17 cellular contexts compared by ENCODE assay signal in genomic region chr7:71286924-71287323, GRCh38.
"Had no signal": no experiment of that assay in that cellular context is flagged by ENCODE, and none has a peak within 500 bp of the region (broad histone marks: within the 10 kb centered on the region; RNA-seq: fewer than 3 reads in every experiment).

No MANE protein-coding gene starts in this region.

- DNase-seq: activated CD4-positive, alpha-beta T cell treated with anti-CD3 and anti-CD28 coated beads, Interleukin-2, amount 10 ng/mL, durations not matched to agents 24 days and 14 days; activated CD8-positive, alpha-beta T cell treated with anti-CD3 and anti-CD28 coated beads for 36 hours; activated naive CD4-positive, alpha-beta T cell; activated naive CD8-positive, alpha-beta T cell treated with anti-CD3 and anti-CD28 coated beads for 36 hours; activated T-cell treated with anti-CD3 and anti-CD28 coated beads, Interleukin-2, amount 50 U/mL, for 1 hour; body of pancreas; stimulated activated CD4-positive, alpha-beta T cell treated with anti-CD3 and anti-CD28 coated beads, Interleukin-15, amount 100 ng/mL, for 24 hours; stimulated activated CD4-positive, alpha-beta T cell treated with anti-CD3 and anti-CD28 coated beads, Interleukin-2, amount 100 ng/mL, for 48 hours; stimulated activated naive CD8-positive, alpha-beta T cell treated with anti-CD3 and anti-CD28 coated beads, Interleukin-15, amount 100 ng/mL, for 72 hours had no signal

- H3K4me1 ChIP-seq: body of pancreas, suprapubic skin had no signal

- H3K27ac ChIP-seq: body of pancreas, dorsolateral prefrontal cortex, skin epidermis, suprapubic skin had no signal

- H3K36me3 ChIP-seq: heart left ventricle, left ventricle myocardium inferior, suprapubic skin had no signal

- H3K9me3 Mint-ChIP-seq: activated CD8-positive, alpha-beta T cell treated with anti-CD3 and anti-CD28 coated beads for 36 hours; natural killer cell treated with Interleukin-12 subunit alpha and Interleukin-12 subunit beta and Interleukin-15 and Interleukin-18, amount 100 ng/mL, for 72 hours had no signal

- H3K4me3 Mint-ChIP-seq: activated CD4-positive, alpha-beta T cell treated with anti-CD3 and anti-CD28 coated beads, Interleukin-2, amount 10 ng/mL, durations not matched to agents 24 days and 14 days; activated CD8-positive, alpha-beta T cell treated with anti-CD3 and anti-CD28 coated beads for 36 hours; activated naive CD8-positive, alpha-beta T cell treated with anti-CD3 and anti-CD28 coated beads for 36 hours; activated T-helper 17 cell treated with anti-CD3 and anti-CD28 coated beads, Interleukin-2, amount 50 U/mL, for 72 hours; natural killer cell treated with Interleukin-12 subunit alpha and Interleukin-12 subunit beta and Interleukin-15 and Interleukin-18, amount 100 ng/mL, for 72 hours; stimulated activated naive CD8-positive, alpha-beta T cell treated with anti-CD3 and anti-CD28 coated beads, Interleukin-15, amount 100 ng/mL, for 72 hours; T-helper 1 cell treated with Interleukin-12 subunit alpha and Interleukin-12 subunit beta and Interleukin-4 antibody, amounts not matched to agents 30 μg/mL and 1 μg/mL, for 36 hours had no signal

- H3K36me3 Mint-ChIP-seq: activated naive CD8-positive, alpha-beta T cell treated with anti-CD3 and anti-CD28 coated beads for 36 hours; natural killer cell treated with Interleukin-12 subunit alpha and Interleukin-12 subunit beta and Interleukin-15 and Interleukin-18, amount 100 ng/mL, for 72 hours had no signal

- H3K9me3 ChIP-seq: body of pancreas, heart left ventricle, left ventricle myocardium inferior, suprapubic skin had no signal

- H3K27me3 ChIP-seq: body of pancreas, heart left ventricle, suprapubic skin had no signal

- H3K27me3 Mint-ChIP-seq: activated CD4-positive, alpha-beta T cell treated with anti-CD3 and anti-CD28 coated beads, Interleukin-2, amount 10 ng/mL, durations not matched to agents 24 days and 14 days; activated CD8-positive, alpha-beta T cell treated with anti-CD3 and anti-CD28 coated beads for 36 hours; activated naive CD8-positive, alpha-beta T cell treated with anti-CD3 and anti-CD28 coated beads for 36 hours; activated T-helper 17 cell treated with anti-CD3 and anti-CD28 coated beads, Interleukin-2, amount 50 U/mL, for 72 hours; natural killer cell treated with Interleukin-12 subunit alpha and Interleukin-12 subunit beta and Interleukin-15 and Interleukin-18, amount 100 ng/mL, for 72 hours; stimulated activated naive CD8-positive, alpha-beta T cell treated with anti-CD3 and anti-CD28 coated beads, Interleukin-15, amount 100 ng/mL, for 72 hours had no signal

- H3K4me3 ChIP-seq: body of pancreas, dorsolateral prefrontal cortex, heart left ventricle, left ventricle myocardium inferior, skin epidermis, suprapubic skin had no signal

- ATAC-seq: activated CD8-positive, alpha-beta T cell treated with anti-CD3 and anti-CD28 coated beads for 36 hours; activated T-helper 17 cell treated with anti-CD3 and anti-CD28 coated beads, Interleukin-2, amount 50 U/mL, for 72 hours; body of pancreas; natural killer cell treated with Interleukin-12 subunit alpha and Interleukin-12 subunit beta and Interleukin-15 and Interleukin-18, amount 100 ng/mL, for 72 hours; stimulated activated naive CD8-positive, alpha-beta T cell treated with anti-CD3 and anti-CD28 coated beads, Interleukin-15, amount 100 ng/mL, for 72 hours had no signal

- H3K4me1 Mint-ChIP-seq: activated CD4-positive, alpha-beta T cell treated with anti-CD3 and anti-CD28 coated beads, Interleukin-2, amount 10 ng/mL, durations not matched to agents 24 days and 14 days; activated naive CD8-positive, alpha-beta T cell treated with anti-CD3 and anti-CD28 coated beads for 36 hours; activated T-helper 17 cell treated with anti-CD3 and anti-CD28 coated beads, Interleukin-2, amount 50 U/mL, for 72 hours; stimulated activated naive CD8-positive, alpha-beta T cell treated with anti-CD3 and anti-CD28 coated beads, Interleukin-15, amount 100 ng/mL, for 72 hours had no signal

- H3K27ac Mint-ChIP-seq: activated CD4-positive, alpha-beta T cell treated with anti-CD3 and anti-CD28 coated beads, Interleukin-2, amount 10 ng/mL, durations not matched to agents 24 days and 14 days; activated CD8-positive, alpha-beta T cell treated with anti-CD3 and anti-CD28 coated beads for 36 hours; activated naive CD8-positive, alpha-beta T cell treated with anti-CD3 and anti-CD28 coated beads for 36 hours; activated T-helper 17 cell treated with anti-CD3 and anti-CD28 coated beads, Interleukin-2, amount 50 U/mL, for 72 hours; natural killer cell treated with Interleukin-12 subunit alpha and Interleukin-12 subunit beta and Interleukin-15 and Interleukin-18, amount 100 ng/mL, for 72 hours; stimulated activated naive CD8-positive, alpha-beta T cell treated with anti-CD3 and anti-CD28 coated beads, Interleukin-15, amount 100 ng/mL, for 72 hours; T-helper 1 cell treated with Interleukin-12 subunit alpha and Interleukin-12 subunit beta and Interleukin-4 antibody, amounts not matched to agents 30 μg/mL and 1 μg/mL, for 36 hours had no signal
